In the genomic region with DNA sequence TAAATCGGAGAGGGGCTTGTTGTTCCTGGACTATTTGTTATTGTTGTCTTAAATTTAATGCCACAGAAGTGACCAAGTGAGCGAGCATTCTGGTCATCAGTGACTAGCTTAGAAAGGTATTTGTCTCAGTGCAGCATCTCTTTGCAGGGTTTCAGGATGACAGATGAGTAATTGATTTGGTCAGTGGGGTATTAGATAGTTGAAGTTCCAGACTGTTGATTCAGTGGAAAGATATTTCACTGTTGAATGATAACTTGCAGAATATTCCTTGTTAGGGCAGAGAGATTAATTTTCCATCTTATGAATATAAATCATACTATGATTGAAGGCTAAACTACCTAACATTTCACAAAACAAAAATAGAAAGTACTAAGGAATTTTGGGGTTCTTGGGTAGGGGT, we compare ENCODE assay signal across 12 cellular contexts.
DNase-seq lines count a peak whose midpoint lies in the region; ATAC-seq and TF ChIP-seq lines count a peak whose summit lies in the region.
"Had no signal": no experiment of that assay in that cellular context is flagged by ENCODE, and none has a peak within 500 bp of the region (broad histone marks: within the 10 kb centered on the region; RNA-seq: fewer than 3 reads in every experiment).

No MANE protein-coding gene starts in this region.

- no peaks in the 10 kb centered on the region for H3K27me3 ChIP-seq in HUES6 (ENCODE audit: control insufficient read depth, insufficient read depth, low read length)

- peak; percentile 61 for DNase-seq in AG08396 (ENCODE audit: low spot score)
- peak; percentile 63 for DNase-seq in astrocyte of the cerebellum (ENCODE audit: low read depth)
- peak; percentile 99 for DNase-seq in kidney glomerular epithelial cell (lab: John Stamatoyannopoulos, UW)
- DNase-seq in NCI-H510A (lab: John Stamatoyannopoulos, UW): no peak
- DNase-seq in pons (ENCODE audit: low spot score): no peak
- DNase-seq in stimulated activated naive CD8-positive, alpha-beta T cell treated with anti-CD3 and anti-CD28 coated beads, Interleukin-15, Interleukin-2, amounts not matched to agents 100 U/mL and 50 U/mL, for 24 hours: no peak
- DNase-seq in mucosa of gallbladder (ENCODE audit: low spot score): no peak
- DNase-seq: COR-L47; NCI-H2107; stimulated activated CD8-positive, alpha-beta memory T cell treated with anti-CD3 and anti-CD28 coated beads, Interleukin-4, amount 100 ng/mL, for 48 hours had no signal

- H3K9ac ChIP-seq in HUES6 (ENCODE audit: low read length): no peak overlapping the region

- H3K4me1 ChIP-seq in HUES6 (ENCODE audit: control insufficient read depth, insufficient read depth, low read length): peaks cover 94% of the 10 kb centered on the region

- no peaks in the 10 kb centered on the region for H3K9me3 ChIP-seq in HUES6 (ENCODE audit: control insufficient read depth, insufficient read depth, low read depth, low read length)

- ATAC-seq in stimulated activated naive CD8-positive, alpha-beta T cell treated with anti-CD3 and anti-CD28 coated beads, Interleukin-15, Interleukin-2, amounts not matched to agents 100 U/mL and 50 U/mL, for 24 hours: no peak
- ATAC-seq: activated naive CD4-positive, alpha-beta T cell treated with anti-CD3 and anti-CD28 coated beads, Interleukin-2, amount 50 U/mL, for 72 hours had no signal

- TF ChIP-seq CTCF in astrocyte of the cerebellum (IDR thresholded peaks at IDR 0.05; ENCODE audit: low read depth, low read length, missing control alignments): no peak

- no peaks in the 10 kb centered on the region for H3K36me3 ChIP-seq in HUES6 (ENCODE audit: control insufficient read depth, insufficient read depth, low read length)

- H3K4me3 ChIP-seq in HUES6 (ENCODE audit: low read depth, low read length) (no peak overlapping the region), astrocyte of the cerebellum (ENCODE audit: low read depth, low read length) (no peak overlapping the region)

- H3K27ac ChIP-seq in HUES6 (ENCODE audit: low read depth, low read length): peak overlapping the region; percentile 89; the same call in 1 of the 2 replicates

- in situ Hi-C loops in astrocyte of the cerebellum (cut with HindIII; ENCODE audit: low sequenced_read_pairs): no loop called here

Comparison
In these comparisons a context has a peak if more than half of its experiments do, and no peak if none do; other contexts are left out.
1. DNase-seq: peak in AG08396 (single experiment), astrocyte of the cerebellum (single experiment) and kidney glomerular epithelial cell (single experiment); none in NCI-H510A (single experiment), pons (single experiment), stimulated activated naive CD8-positive, alpha-beta T cell treated with anti-CD3 and anti-CD28 coated beads, Interleukin-15, Interleukin-2, amounts not matched to agents 100 U/mL and 50 U/mL, for 24 hours (single experiment) and mucosa of gallbladder (single experiment).